ENCODE assay signal across 9 cellular contexts in genomic region chr13:50990540-50991506, GRCh38.
DNase-seq lines count a peak whose midpoint lies in the region; ATAC-seq and TF ChIP-seq lines count a peak whose summit lies in the region.
"Had no signal": no experiment of that assay in that cellular context is flagged by ENCODE, and none has a peak within 500 bp of the region (broad histone marks: within the 10 kb centered on the region; RNA-seq: fewer than 3 reads in every experiment).

No MANE protein-coding gene starts in this region.

- no peak overlapping the region for H3K4ac ChIP-seq in trophoblast cell (ENCODE audit: low read depth, low read length)

- H3K9ac ChIP-seq in DND-41 (ENCODE audit: low read depth, low read length) (peak overlapping the region; percentile 42), trophoblast cell (ENCODE audit: low read length) (no peak overlapping the region)

- no peak overlapping the region for H2BK5ac ChIP-seq in trophoblast cell (ENCODE audit: low read depth, low read length, poor library complexity)

- peak overlapping the region; percentile 63 for H3K4me2 ChIP-seq in DND-41 (ENCODE audit: insufficient read depth, low read length)
- H3K4me2 ChIP-seq in trophoblast cell (ENCODE audit: low read length), result no peak overlapping the region

- H4K8ac ChIP-seq in trophoblast cell (ENCODE audit: low read depth, low read length), result no peak overlapping the region

- no peaks in the 10 kb centered on the region for H3K27me3 ChIP-seq in DND-41 (ENCODE audit: insufficient read depth, low read length, poor library complexity)
- H3K27me3 ChIP-seq in ovary, result no peaks in the 10 kb centered on the region
- no peaks in the 10 kb centered on the region for H3K27me3 ChIP-seq in stomach
- H3K27me3 ChIP-seq in effector memory CD4-positive, alpha-beta T cell (replicated peaks; ENCODE audit: control insufficient read depth, insufficient read depth, low read length, poor library complexity, severe bottlenecking), result no peaks in the 10 kb centered on the region
- H3K27me3 ChIP-seq in trophoblast cell (ENCODE audit: insufficient read depth, low read length), result no peaks in the 10 kb centered on the region

- H3K14ac ChIP-seq in trophoblast cell (ENCODE audit: low read length), result no peak overlapping the region

- no peak overlapping the region for H3K18ac ChIP-seq in trophoblast cell (ENCODE audit: low read length)

- H2AK5ac ChIP-seq in trophoblast cell (ENCODE audit: low read length), result no peak overlapping the region

- H3K79me2 ChIP-seq in DND-41 (ENCODE audit: insufficient read depth, low read length) (no peaks in the 10 kb centered on the region), trophoblast cell (ENCODE audit: control insufficient read depth, insufficient read depth, low read length, poor library complexity) (no peaks in the 10 kb centered on the region)

- 0 out of 2 replicates have a peak, but pooled peaks cover 5% of the 10 kb centered on the region for H4K20me1 ChIP-seq in DND-41 (ENCODE audit: insufficient read depth, low read length)

- no peaks in the 10 kb centered on the region for H3K79me1 ChIP-seq in trophoblast cell (ENCODE audit: low read length)

- H2BK12ac ChIP-seq in trophoblast cell (ENCODE audit: low read length), result no peak overlapping the region

- H2BK120ac ChIP-seq in trophoblast cell (ENCODE audit: insufficient read depth, low read length, poor library complexity), result no peak overlapping the region

- ATAC-seq in DND-41 (ENCODE audit: insufficient read depth, low read depth), result no peak
- ATAC-seq in GM18867 (IDR thresholded peaks at IDR 0.05; ENCODE audit: unreplicated experiment), result no peak

- no peak overlapping the region for H2AFZ ChIP-seq in DND-41 (ENCODE audit: low read depth, low read length)
- no peak overlapping the region for H2AFZ ChIP-seq in trophoblast cell (ENCODE audit: insufficient read depth, low read length, poor library complexity)

- H3K4me3 ChIP-seq in DND-41 (ENCODE audit: low read depth in 1 of 2, low read length in 2 of 2) (0 out of 4 replicates have a peak overlapping the region, but pooled peaks of 1 of the 2 experiments have one; percentile 45), ovary (no peak overlapping the region), stomach (peak overlapping the region in 1 of 4 donors; percentile 0), trophoblast cell (ENCODE audit: low read depth, low read length) (no peak overlapping the region)
- no peak overlapping the region for H3K4me3 ChIP-seq in effector memory CD4-positive, alpha-beta T cell (ENCODE audit: insufficient read depth, low read depth, low read length, poor library complexity, severe bottlenecking)

- H3K23ac ChIP-seq in trophoblast cell (ENCODE audit: low read length), result no peak overlapping the region

- H3K9me3 ChIP-seq in DND-41 (ENCODE audit: insufficient read depth, low read length, severe bottlenecking) (no peaks in the 10 kb centered on the region), ovary (no peaks in the 10 kb centered on the region), stomach (no peaks in the 10 kb centered on the region), trophoblast cell (ENCODE audit: insufficient read depth, low read depth, low read length) (no peaks in the 10 kb centered on the region)
- H3K9me3 ChIP-seq in effector memory CD4-positive, alpha-beta T cell (ENCODE audit: control insufficient read depth, low read length), result no peaks in the 10 kb centered on the region

- H3K27ac ChIP-seq in DND-41 (ENCODE audit: low read length) (peak overlapping the region; percentile 83), ovary (peak overlapping the region in 1 of 2 donors; percentile 35), stomach (peak overlapping the region in 1 of 5 donors; percentile 43), trophoblast cell (ENCODE audit: low read depth, low read length) (no peak overlapping the region)
- H3K27ac ChIP-seq in effector memory CD4-positive, alpha-beta T cell (ENCODE audit: insufficient read depth, low read length, poor library complexity, severe bottlenecking), result no peak overlapping the region

- peak; percentile 20 for DNase-seq in DND-41
- DNase-seq in NCI-H345 treated with DMSO at 0.1 percent for 48 hours (lab: John Stamatoyannopoulos, UW; ENCODE audit: unreplicated experiment), result peak; percentile 64
- DNase-seq in fibroblast of the conjunctiva (ENCODE audit: low read depth), result peak; percentile 31
- DNase-seq in ovary, result peak; percentile 47 to 71 (median 57)
- no peak for DNase-seq in stomach
- DNase-seq in effector memory CD4-positive, alpha-beta T cell, result no peak
- no peak for DNase-seq in trophoblast cell
- DNase-seq: activated B cell treated with CpG ODN at 0.5 μM for 24 hours had no signal

- TF ChIP-seq POLR2A in ovary (IDR thresholded peaks at IDR 0.05), result no peak
- no peak for TF ChIP-seq POLR2A in stomach (IDR thresholded peaks at IDR 0.05)

- no peak overlapping the region for H4K91ac ChIP-seq in trophoblast cell (ENCODE audit: low read depth, low read length)

- no peaks in the 10 kb centered on the region for H3K36me3 ChIP-seq in DND-41 (ENCODE audit: insufficient read depth, low read length)
- H3K36me3 ChIP-seq in ovary, result no peaks in the 10 kb centered on the region
- H3K36me3 ChIP-seq in stomach, result no peaks in the 10 kb centered on the region
- no peaks in the 10 kb centered on the region for H3K36me3 ChIP-seq in effector memory CD4-positive, alpha-beta T cell (ENCODE audit: control insufficient read depth, insufficient read depth, low read length)
- H3K36me3 ChIP-seq in trophoblast cell (ENCODE audit: control insufficient read depth in 1 of 2, insufficient read depth in 2 of 2, low read length in 2 of 2), result no peaks in the 10 kb centered on the region

- TF ChIP-seq CTCF in DND-41 (IDR thresholded peaks at IDR 0.05; ENCODE audit: borderline replicate concordance, extremely low read depth, low read length, poor library complexity, severe bottlenecking) (no peak), ovary (IDR thresholded peaks at IDR 0.05) (no peak), stomach (IDR thresholded peaks at IDR 0.05) (no peak)

- intact Hi-C loops in ovary (cut with DNase I), result no loop called here
- intact Hi-C loops in stomach (cut with DNase I; ENCODE audit: low total_unique reads), result no loop called here

- H4K12ac ChIP-seq in trophoblast cell (ENCODE audit: low read depth, low read length), result no peak overlapping the region

- peaks cover 41% of the 10 kb centered on the region for H3K4me1 ChIP-seq in DND-41 (ENCODE audit: insufficient read depth, low read length)
- peaks cover 7% of the 10 kb centered on the region for H3K4me1 ChIP-seq in ovary (ENCODE audit: insufficient read depth)
- peaks cover 0 to 47% (median 24%) of the 10 kb centered on the region in 4 donors for H3K4me1 ChIP-seq in stomach
- H3K4me1 ChIP-seq in effector memory CD4-positive, alpha-beta T cell (ENCODE audit: control insufficient read depth, insufficient read depth, low read length, poor library complexity, severe bottlenecking), result peaks cover 4% of the 10 kb centered on the region
- H3K4me1 ChIP-seq in trophoblast cell (ENCODE audit: control insufficient read depth in 1 of 2, insufficient read depth in 2 of 2, low read length in 2 of 2), result peaks cover 0 to 3% of the 10 kb centered on the region in 2 experiments

- TF ChIP-seq EP300 in ovary (IDR thresholded peaks at IDR 0.05), result no peak
- TF ChIP-seq EP300 in stomach (IDR thresholded peaks at IDR 0.05), result no peak

- WGBS in ovary, 3 donors, result 32 to 38% (median 38%) methylated on average over 26 of the region's 26 CpGs
- WGBS in stomach, 5 donors, result 48 to 56% (median 53%) methylated on average over 26 of the region's 26 CpGs
- no CpG with 5 or more reads among the region's 26 CpGs for WGBS in trophoblast cell (ENCODE audit: extremely low coverage, insufficient coverage, insufficient read length)

Comparison
In these comparisons a context has a peak if more than half of its experiments do, and no peak if none do; other contexts are left out.
1. DNase-seq: peak in DND-41 (single experiment), NCI-H345 treated with DMSO at 0.1 percent for 48 hours (single experiment), fibroblast of the conjunctiva (single experiment) and ovary (5 of 5); none in stomach (single experiment), effector memory CD4-positive, alpha-beta T cell (0 of 3) and trophoblast cell (0 of 2).